6 cellular contexts compared by ENCODE assay signal in the genomic region with DNA sequence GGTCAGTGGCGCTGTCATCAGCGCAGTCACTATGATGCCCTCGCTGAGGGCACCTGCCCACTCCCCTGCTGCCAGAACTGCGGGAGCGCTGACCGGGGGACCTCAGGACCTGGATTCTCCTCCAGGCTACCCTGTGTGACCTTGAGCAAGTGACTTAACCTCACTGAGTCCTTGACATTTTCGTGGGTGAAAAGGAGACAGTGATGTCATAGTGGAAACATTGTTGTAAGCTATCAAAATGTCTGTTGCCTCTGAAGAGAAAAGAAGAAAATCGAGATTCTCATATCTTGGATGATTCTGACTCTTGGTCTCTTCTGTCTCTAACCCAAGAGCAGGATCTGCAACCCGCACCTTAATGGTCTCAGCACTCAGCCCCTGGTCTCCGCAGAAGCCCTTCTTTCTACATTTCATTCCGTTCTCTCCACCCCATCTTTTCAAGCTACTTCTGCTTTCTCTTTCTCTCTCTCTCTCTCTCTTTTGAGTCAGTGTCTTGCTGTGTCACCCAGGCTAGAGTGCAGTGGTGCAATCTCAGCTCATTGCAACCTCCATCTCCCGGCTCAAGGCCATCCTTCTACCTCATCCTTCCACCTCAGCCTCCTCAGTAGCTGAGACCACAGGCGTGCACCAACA. TPM values are rescaled to one million over a fixed set of nuclear protein-coding genes. Genes with fewer than 3 reads are reported as not detected.
A peak's percentile ranks its signal among the peaks of the same experiment; 100 is the strongest.
DNase-seq lines count a peak whose midpoint lies in the region; ATAC-seq and TF ChIP-seq lines count a peak whose summit lies in the region.

No MANE protein-coding gene starts in this region.

- TF ChIP-seq CTCF in coronary artery (IDR thresholded peaks at IDR 0.05), result no peak
- no peak for TF ChIP-seq CTCF in prostate gland (IDR thresholded peaks at IDR 0.05)

- no peaks in the 10 kb centered on the region for H3K27me3 ChIP-seq in prostate gland (replicated peaks; ENCODE audit: insufficient read depth)

- peak; percentile 29 for ATAC-seq in GM21515 (IDR thresholded peaks at IDR 0.05; ENCODE audit: unreplicated experiment)

- H3K27ac ChIP-seq in coronary artery (peak overlapping the region; percentile 76 to 92), prostate gland (peak overlapping the region; percentile 84 to 94)

- intact Hi-C loops in prostate gland (cut with DNase I), result no loop called here

- peak; percentile 88 for DNase-seq in NOMO-1 treated with DMSO at 0.1 percent for 48 hours (lab: John Stamatoyannopoulos, UW; ENCODE audit: unreplicated experiment)
- DNase-seq in coronary artery (ENCODE audit: low spot score), result no peak
- DNase-seq in prostate gland (ENCODE audit: low spot score), result no peak
- no peak for DNase-seq in NCI-H748 treated with DMSO at 0.1 percent for 48 hours (lab: John Stamatoyannopoulos, UW)
- no peak for DNase-seq in DMS79 (lab: John Stamatoyannopoulos, UW)

- peak overlapping the region; percentile 87 for H3K4me3 ChIP-seq in coronary artery
- H3K4me3 ChIP-seq in prostate gland, result peak overlapping the region; percentile 64 to 67

- H3K9me3 ChIP-seq in prostate gland, result no peaks in the 10 kb centered on the region

- peaks cover 14% of the 10 kb centered on the region for H3K4me1 ChIP-seq in prostate gland (replicated peaks)

- TF ChIP-seq POLR2A in prostate gland (IDR thresholded peaks at IDR 0.05), result no peak

- H3K36me3 ChIP-seq in prostate gland, result no peaks in the 10 kb centered on the region

- WGBS in prostate gland, result 31% methylated on average over 11 of the region's 13 CpGs

RNA-seq across cellular contexts. Expression of gene TUBA4A, which starts 1.0 kb away (rescaled TPM):
- 10 to 100 TPM; 43.5 to 51.2 TPM for total RNA-seq in prostate gland

RNA-seq across cellular contexts. Expression of gene TUBA4B, which starts 1.7 kb away (rescaled TPM):
- total RNA-seq in prostate gland, result not detected

RNA-seq across cellular contexts. Expression of gene STK16, which starts 9.4 kb away (rescaled TPM):
- 10 to 100 TPM; 20.5 to 26.1 TPM for total RNA-seq in prostate gland

RNA-seq across cellular contexts. Expression of gene GLB1L, which starts 9.5 kb away (rescaled TPM):
- 10 to 100 TPM; 23.1 to 25.0 TPM for total RNA-seq in prostate gland

RNA-seq across cellular contexts. Expression of gene DNAJB2, which starts 24.5 kb away (rescaled TPM):
- total RNA-seq in prostate gland, result 100 to 1,000 TPM; 155 to 163 TPM
